8 cellular contexts compared by ENCODE assay signal in the genomic region with DNA sequence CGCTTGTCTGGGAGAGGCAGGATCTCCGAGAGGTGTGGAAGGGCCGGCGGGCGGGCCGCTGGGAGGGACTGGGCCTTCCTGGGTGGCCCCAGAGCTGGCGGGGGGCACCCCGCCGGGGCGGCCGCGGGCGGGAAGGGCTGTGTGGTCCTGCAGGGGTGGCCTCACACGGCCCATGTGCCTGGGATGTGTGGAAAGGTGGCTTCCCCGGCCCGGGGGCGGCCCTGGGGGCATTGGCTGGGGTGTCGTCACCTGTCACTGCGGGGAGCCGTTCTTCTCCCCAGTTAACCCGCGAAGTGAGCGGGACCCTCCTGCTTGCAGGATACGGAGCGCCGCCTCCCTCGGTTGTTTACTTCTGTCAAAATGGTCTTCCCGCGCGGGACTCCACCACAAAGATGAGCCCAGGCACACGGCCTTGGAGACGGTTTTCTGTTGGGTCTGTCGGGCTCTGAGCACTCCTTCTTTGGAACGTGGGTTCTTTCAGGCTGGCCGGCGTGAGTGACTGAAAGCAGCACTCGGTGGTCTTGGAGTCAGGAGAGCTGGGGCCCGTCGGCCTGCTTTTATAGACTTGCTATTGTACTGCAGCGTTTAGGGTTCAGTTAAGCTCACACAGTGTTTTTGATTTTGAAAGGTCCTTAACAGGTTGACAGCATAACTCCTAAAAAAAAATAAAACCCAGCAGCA. TPM values are rescaled to one million over a fixed set of nuclear protein-coding genes. Genes with fewer than 3 reads are reported as not detected.
DNase-seq lines count a peak whose midpoint lies in the region; ATAC-seq, FAIRE-seq and TF ChIP-seq lines count a peak whose summit lies in the region.

No MANE protein-coding gene starts in this region.

- H3K27me3 Mint-ChIP-seq in WTC11 (ENCODE audit: low read depth) = no peaks in the 10 kb centered on the region; the same call in 1 of the 2 replicates

- intact Hi-C loops in HepG2 (cut with micrococcal nuclease; ENCODE audit: unreplicated experiment) = loop anchor here (5.0 kb wide), 1 partner anchor 341 kb away; no protein-coding TSS in a partner anchor

- H3K9me3 ChIP-seq in HepG2 (ENCODE audit: low read length) = no peaks in the 10 kb centered on the region

- peak overlapping the region; percentile 93 for H3K27ac ChIP-seq in HepG2 (ENCODE audit: extremely low read length, insufficient read depth, low read length)

- peaks cover 48% of the 10 kb centered on the region for H3K4me1 ChIP-seq in HepG2 (ENCODE audit: insufficient read depth, low read length)

- peaks cover 27% of the 10 kb centered on the region for H3K4me1 Mint-ChIP-seq in WTC11

- no peaks in the 10 kb centered on the region for H3K9me3 Mint-ChIP-seq in WTC11

- 1% methylated on average over 15 of the region's 40 CpGs for WGBS in HepG2 (ENCODE audit: low lambda C conversion rate)

- H3K27me3 ChIP-seq in HepG2 (ENCODE audit: control insufficient read depth in 1 of 2, insufficient read depth in 2 of 2, low read length in 2 of 2) = peaks cover 0 to 7% of the 10 kb centered on the region in 2 experiments; a peak in 2 of 5 replicates

- H3K9ac ChIP-seq in HepG2 (ENCODE audit: insufficient read depth, low read depth, low read length) = peak overlapping the region; percentile 96

- H3K4me3 Mint-ChIP-seq in WTC11 = peak overlapping the region; percentile 94

- ATAC-seq in GM21367 (IDR thresholded peaks at IDR 0.05; ENCODE audit: unreplicated experiment) (peak; percentile 16), WTC11 (peak; percentile 3), HepG2 (peak; percentile 54)

- H2AFZ ChIP-seq in HepG2 (ENCODE audit: low read length) = no peak overlapping the region

- H3K4me3 ChIP-seq in HepG2 (replicated peaks in 1 of 3; ENCODE audit: insufficient read depth in 1 of 3, low read depth in 2 of 3, low read length in 3 of 3) = peak overlapping the region; percentile 84 to 93 (median 84)

- no peak for TF ChIP-seq RAD21 in HepG2 (CRISPR knock-in tag; IDR thresholded peaks at IDR 0.05)

- no peak for TF ChIP-seq EP300 in HepG2 (IDR thresholded peaks at IDR 0.05; ENCODE audit: low read depth in 2 of 2, low read length in 2 of 2)
- no peak for TF ChIP-seq EP300 in HepG2 (CRISPR knock-in tag; IDR thresholded peaks at IDR 0.05; ENCODE audit: borderline replicate concordance)

- H4K20me1 ChIP-seq in HepG2 (ENCODE audit: insufficient read depth, low read length) = peaks cover 22% of the 10 kb centered on the region; the same call in 1 of the 2 replicates

- TF ChIP-seq CTCF in WTC11 (IDR thresholded peaks at IDR 0.05) (no peak), HepG2 (CRISPR knock-in tag; IDR thresholded peaks at IDR 0.05) (no peak)

- H3K4me2 ChIP-seq in HepG2 (ENCODE audit: low read depth, low read length) = peak overlapping the region; percentile 85

- CTCF ChIA-PET in WTC11 (lab: Charles Lee) (interaction anchor here (1.3 kb wide), 1 partner anchor 32 kb away, joined by 5 read pairs; no protein-coding TSS in a partner anchor), HepG2 (lab: Yijun Ruan, JAX; ENCODE audit: low intra/inter-chr PET ratio, low total read pairs) (no interaction called here)

- BruUV-seq in HepG2 (replicated peaks; lab: Mats Ljungman, UMichigan) = no TSS peak

- no peak for FAIRE-seq in HepG2 (lab: Jason Lieb, UNC)

- in situ Hi-C loops in HepG2 (cut with HindIII; ENCODE audit: extremely low pct_ligation_motif_present, low pct_unique_long_range_greater_than_20kb) = no loop called here

- H3K27ac Mint-ChIP-seq in WTC11 = peak overlapping the region; percentile 89

- H3K79me2 ChIP-seq in HepG2 (ENCODE audit: insufficient read depth, low read length) = peaks cover 57% of the 10 kb centered on the region

- peaks cover 14% of the 10 kb centered on the region for H3K36me3 Mint-ChIP-seq in WTC11

- peaks cover 0 to 9% of the 10 kb centered on the region in 2 experiments; a peak in 3 of 5 replicates for H3K36me3 ChIP-seq in HepG2 (replicated peaks in 1 of 2; ENCODE audit: control insufficient read depth in 1 of 2, insufficient read depth in 2 of 2, low read length in 2 of 2)

- TF ChIP-seq POLR2A in HepG2 (IDR thresholded peaks at IDR 0.05; ENCODE audit: insufficient read depth in 1 of 2, low read depth in 2 of 2, low read length in 2 of 2) = 0 out of 4 replicates have a peak, but pooled peaks of 1 of the 2 experiments have one; percentile 1

- DNase-seq in COR-L47 (lab: John Stamatoyannopoulos, UW) (peak; percentile 6), HT-29 (ENCODE audit: low spot score) (peak; percentile 37), WTC11 (ENCODE audit: low spot score) (peak; percentile 53), cerebellum (ENCODE audit: low spot score) (peak; percentile 32), HepG2 (ENCODE audit: low spot score) (peak; percentile 21), GM19238 (ENCODE audit: insufficient read length, low spot score) (no peak)
- DNase-seq in stimulated activated CD4-positive, alpha-beta T cell treated with anti-CD3 and anti-CD28 coated beads, Interleukin-4, amount 100 ng/mL, for 24 hours = peak; percentile 60

- POLR2A ChIA-PET in WTC11 (lab: Charles Lee) (interaction anchor here (0.7 to 1.0 kb wide), 2 partner anchors 20 to 68 kb away, joined by 3 to 5 read pairs; no protein-coding TSS in a partner anchor), HepG2 (lab: Yijun Ruan, JAX) (interaction anchor here (1.4 kb wide), 1 partner anchor 264 kb away, joined by 3 read pairs; no protein-coding TSS in a partner anchor)

TF ChIP-seq in WTC11, 78 proteins besides CTCF, POLR2A, EP300 and RAD21 (continues in another document):
- peak; percentile 42; the same call in 1 of the 2 replicates for TF ChIP-seq ZNF219 (CRISPR knock-in tag; IDR thresholded peaks at IDR 0.05; ENCODE audit: borderline replicate concordance)
- TF ChIP-seq JUN (CRISPR knock-in tag; IDR thresholded peaks at IDR 0.05) = peak; percentile 51; the same call in 1 of the 2 replicates
- TF ChIP-seq ZNF416 (CRISPR knock-in tag; IDR thresholded peaks at IDR 0.05) = 0 out of 2 replicates have a peak, but pooled peaks have one; percentile 12
- TF ChIP-seq, protein P1, sequence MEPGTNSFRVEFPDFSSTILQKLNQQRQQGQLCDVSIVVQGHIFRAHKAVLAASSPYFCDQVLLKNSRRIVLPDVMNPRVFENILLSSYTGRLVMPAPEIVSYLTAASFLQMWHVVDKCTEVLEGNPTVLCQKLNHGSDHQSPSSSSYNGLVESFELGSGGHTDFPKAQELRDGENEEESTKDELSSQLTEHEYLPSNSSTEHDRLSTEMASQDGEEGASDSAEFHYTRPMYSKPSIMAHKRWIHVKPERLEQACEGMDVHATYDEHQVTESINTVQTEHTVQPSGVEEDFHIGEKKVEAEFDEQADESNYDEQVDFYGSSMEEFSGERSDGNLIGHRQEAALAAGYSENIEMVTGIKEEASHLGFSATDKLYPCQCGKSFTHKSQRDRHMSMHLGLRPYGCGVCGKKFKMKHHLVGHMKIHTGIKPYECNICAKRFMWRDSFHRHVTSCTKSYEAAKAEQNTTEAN (CRISPR knock-in tag; IDR thresholded peaks at IDR 0.05) = no peak
- peak; percentile 42; the same call in 1 of the 2 replicates for TF ChIP-seq ESRRA (CRISPR knock-in tag; IDR thresholded peaks at IDR 0.05; ENCODE audit: borderline replicate concordance)
- TF ChIP-seq FOXK1 (CRISPR knock-in tag; IDR thresholded peaks at IDR 0.05) = peak; percentile 84

TF ChIP-seq in HepG2, 621 proteins besides CTCF, POLR2A, EP300 and RAD21 (continues in another document):
- 0 out of 2 replicates have a peak, but pooled peaks have one; percentile 62 for TF ChIP-seq ZNF670 (CRISPR knock-in tag; IDR thresholded peaks at IDR 0.05; ENCODE audit: borderline replicate concordance)
- TF ChIP-seq, protein P2, sequence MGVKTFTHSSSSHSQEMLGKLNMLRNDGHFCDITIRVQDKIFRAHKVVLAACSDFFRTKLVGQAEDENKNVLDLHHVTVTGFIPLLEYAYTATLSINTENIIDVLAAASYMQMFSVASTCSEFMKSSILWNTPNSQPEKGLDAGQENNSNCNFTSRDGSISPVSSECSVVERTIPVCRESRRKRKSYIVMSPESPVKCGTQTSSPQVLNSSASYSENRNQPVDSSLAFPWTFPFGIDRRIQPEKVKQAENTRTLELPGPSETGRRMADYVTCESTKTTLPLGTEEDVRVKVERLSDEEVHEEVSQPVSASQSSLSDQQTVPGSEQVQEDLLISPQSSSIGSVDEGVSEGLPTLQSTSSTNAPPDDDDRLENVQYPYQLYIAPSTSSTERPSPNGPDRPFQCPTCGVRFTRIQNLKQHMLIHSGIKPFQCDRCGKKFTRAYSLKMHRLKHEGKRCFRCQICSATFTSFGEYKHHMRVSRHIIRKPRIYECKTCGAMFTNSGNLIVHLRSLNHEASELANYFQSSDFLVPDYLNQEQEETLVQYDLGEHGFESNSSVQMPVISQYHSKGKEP (CRISPR knock-in tag; IDR thresholded peaks at IDR 0.05) = no peak

RNA-seq across cellular contexts. Expression of a gene that starts 0.7 kb away (rescaled TPM):
- total RNA-seq in HT-29 (2014; rRNA removed; shearing (Covaris generic)) = 13.0 and 13.8 TPM in 2 replicates
- 63.5 to 71.0 TPM (median 65.4 TPM) in 3 replicates for total RNA-seq in WTC11 (2021)
- 41.3 TPM for total RNA-seq in cerebellum
- 48.0 and 85.7 TPM in 2 replicates for total RNA-seq in HepG2 (2016; rRNA removed; fragmentation: Illumina TruSeq; extraction: Trizol)
- total RNA-seq in HepG2 (2016; cell fraction: cytosol; rRNA removed; fragmentation: Illumina TruSeq; extraction: Trizol; ENCODE audit: low read depth) = 3.2 and 3.5 TPM in 2 replicates
- 46.4 and 83.6 TPM in 2 replicates for total RNA-seq in HepG2 (2016; cell fraction: insoluble cytoplasmic fraction; rRNA removed; fragmentation: Illumina TruSeq; extraction: Trizol)
- total RNA-seq in HepG2 (2016; cell fraction: membrane; rRNA removed; fragmentation: Illumina TruSeq; extraction: Trizol) = 7.5 and 8.5 TPM in 2 replicates
- total RNA-seq in HepG2 (2016; cell fraction: nucleus; rRNA removed; fragmentation: Illumina TruSeq; extraction: Trizol) = 37.1 and 40.3 TPM in 2 replicates
- polyA plus RNA-seq in HepG2 (2011; rRNA removed) = 7.6 and 11.7 TPM in 2 replicates
- 4.1 and 6.7 TPM in 2 replicates for polyA plus RNA-seq in HepG2 (2011; cell fraction: cytosol; rRNA removed)
- polyA plus RNA-seq in HepG2 (2011; cell fraction: nucleus; rRNA removed) = 5.1 and 6.5 TPM in 2 replicates
- 27.9 and 52.1 TPM in 2 replicates for polyA plus RNA-seq in HepG2 (2012)
- polyA plus RNA-seq in HepG2 (2016; cell fraction: cytosol; fragmentation: Illumina TruSeq; extraction: Trizol; ENCODE audit: low read depth) = 0.59 and 0.88 TPM in 2 replicates
- polyA plus RNA-seq in HepG2 (2016; cell fraction: insoluble cytoplasmic fraction; fragmentation: Illumina TruSeq; extraction: Trizol; ENCODE audit: low read depth) = 68.8 and 70.8 TPM in 2 replicates
- polyA plus RNA-seq in HepG2 (2016; cell fraction: membrane; fragmentation: Illumina TruSeq; extraction: Trizol; ENCODE audit: low read depth) = 1.4 and 1.9 TPM in 2 replicates
- polyA plus RNA-seq in HepG2 (2016; cell fraction: nucleus; fragmentation: Illumina TruSeq; extraction: Trizol; ENCODE audit: insufficient read depth, low read depth) = 43.2 and 43.3 TPM in 2 replicates
- 4.0 and 7.2 TPM in 2 replicates for polyA minus RNA-seq in HepG2 (2011; rRNA and poly(A)+ RNA removed; ENCODE audit: low replicate concordance)
- 14.2 and 14.6 TPM in 2 replicates for polyA minus RNA-seq in HepG2 (2011; cell fraction: cytosol; rRNA and poly(A)+ RNA removed)
- polyA minus RNA-seq in HepG2 (2011; cell fraction: nucleus; rRNA and poly(A)+ RNA removed) = 16.0 and 18.0 TPM in 2 replicates

Comparison
In these comparisons a context has a peak if more than half of its experiments do, and no peak if none do; other contexts are left out.
1. ATAC-seq: peak in every context shown above with its lines; median percentile 54 in HepG2; 16 in GM21367; 3 in WTC11.